ENCODE assay signal across 15 cellular contexts in the genomic region with DNA sequence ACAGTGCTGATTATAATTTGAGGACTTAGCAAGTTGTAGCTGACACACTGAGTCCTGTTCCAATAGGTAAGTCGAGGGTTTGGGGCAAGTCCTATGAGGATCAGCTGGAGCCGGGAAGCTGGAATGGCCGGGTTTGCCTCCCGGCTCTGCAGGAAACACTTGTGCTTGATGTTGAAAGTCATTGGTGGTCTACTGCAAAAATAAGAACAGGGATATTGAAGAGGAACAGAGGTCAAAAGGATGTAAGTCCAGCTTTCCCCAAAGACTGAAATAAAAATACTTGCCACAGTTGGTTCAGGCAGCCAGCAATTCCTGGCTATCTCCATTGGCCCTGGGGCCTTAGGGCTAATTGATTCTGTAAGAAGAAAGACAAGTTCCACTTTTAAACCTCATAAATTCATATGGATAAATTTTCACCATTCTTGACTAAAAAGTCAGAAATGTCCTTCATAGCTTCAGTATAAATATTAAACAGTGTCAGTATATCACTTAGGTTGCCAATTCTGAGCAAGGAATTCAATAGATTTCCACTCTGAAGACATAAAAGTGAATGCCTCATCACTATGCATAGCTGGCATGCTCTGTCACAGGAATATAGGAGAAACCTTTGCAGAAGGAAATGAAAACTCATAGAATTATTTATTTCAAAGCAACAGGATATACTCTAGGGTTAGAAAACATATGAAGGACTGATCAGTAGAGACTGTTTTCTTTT.
"Had no signal": no experiment of that assay in that cellular context is flagged by ENCODE, and none has a peak within 500 bp of the region (broad histone marks: within the 10 kb centered on the region; RNA-seq: fewer than 3 reads in every experiment).

No MANE protein-coding gene starts in this region.

- DNase-seq: activated CD4-positive, alpha-beta memory T cell treated with anti-CD3 and anti-CD28 coated beads, Interleukin-2, amount 10 ng/mL, durations not matched to agents 7 days and 5 days; activated CD8-positive, alpha-beta memory T cell treated with anti-CD3 and anti-CD28 coated beads, Interleukin-2, amount 50 U/mL, for 4 hours; activated naive CD8-positive, alpha-beta T cell treated with anti-CD3 and anti-CD28 coated beads, Interleukin-2, amount 10 ng/mL, durations not matched to agents 7 days and 5 days; activated T-cell treated with anti-CD3 and anti-CD28 coated beads, Interleukin-2, amount 50 U/mL, for 72 hours; anterior cingulate cortex; colonic mucosa; effector memory CD4-positive, alpha-beta T cell; naive thymus-derived CD8-positive, alpha-beta T cell; stimulated activated CD4-positive, alpha-beta T cell treated with anti-CD3 and anti-CD28 coated beads, Interleukin-2, amount 100 ng/mL, for 48 hours; stimulated activated naive CD4-positive, alpha-beta T cell treated with Interleukin-2 at 50 U/mL for 16 hours; SW 1271 had no signal

- H3K4me3 ChIP-seq: cardiac muscle cell, colonic mucosa, hepatocyte, lung had no signal

- ATAC-seq: activated T-cell treated with anti-CD3 and anti-CD28 coated beads, Interleukin-2, amount 50 U/mL, for 72 hours; naive thymus-derived CD8-positive, alpha-beta T cell had no signal

- H3K4me1 ChIP-seq: colonic mucosa had no signal

- H3K27ac ChIP-seq: cardiac muscle cell, colonic mucosa, epithelial cell of prostate had no signal

- H3K4me2 ChIP-seq: hepatocyte had no signal

- H3K9me3 ChIP-seq: colonic mucosa had no signal
